In the genomic region with DNA sequence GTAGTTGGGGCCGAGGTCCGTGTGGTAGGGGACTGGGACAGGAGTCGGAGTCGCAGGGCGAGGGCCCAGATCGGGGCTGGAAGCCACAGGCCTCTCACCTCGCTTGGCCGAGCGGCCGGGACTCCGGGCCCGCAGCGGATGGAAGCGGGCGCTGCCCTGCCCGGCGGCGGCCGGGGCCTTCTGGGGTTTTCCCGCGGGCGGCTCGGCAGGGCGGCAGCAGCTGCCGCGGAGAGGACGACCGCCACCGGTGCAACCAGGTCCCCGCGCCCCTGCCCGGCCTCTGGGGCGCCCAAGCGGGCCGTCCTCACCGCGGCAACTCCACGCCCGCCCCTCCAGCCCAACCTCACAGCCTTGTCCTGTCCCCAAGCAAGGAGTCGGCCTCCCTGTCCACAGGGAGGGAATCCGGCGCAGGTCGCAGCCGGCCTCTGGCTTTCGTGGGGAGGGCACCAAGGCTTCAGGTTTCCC, we compare ENCODE assay signal across 1 cellular context.
A peak's percentile ranks its signal among the peaks of the same experiment; 100 is the strongest.
TF ChIP-seq lines count a peak whose summit lies in the region.

No MANE protein-coding gene starts in this region.

TF ChIP-seq in K562, 482 proteins besides CTCF, POLR2A, EP300 and RAD21:
- TF ChIP-seq RBM14 (IDR thresholded peaks at IDR 0.05; ENCODE audit: borderline replicate concordance, insufficient read depth, low read depth, low read length) (0 out of 2 replicates have a peak, but pooled peaks have one; percentile 23), ZNF274 (IDR thresholded peaks at IDR 0.05; ENCODE audit: borderline replicate concordance, low read depth, low read length) (no peak)
